ENCODE assay signal across 1 cellular context in the genomic region with DNA sequence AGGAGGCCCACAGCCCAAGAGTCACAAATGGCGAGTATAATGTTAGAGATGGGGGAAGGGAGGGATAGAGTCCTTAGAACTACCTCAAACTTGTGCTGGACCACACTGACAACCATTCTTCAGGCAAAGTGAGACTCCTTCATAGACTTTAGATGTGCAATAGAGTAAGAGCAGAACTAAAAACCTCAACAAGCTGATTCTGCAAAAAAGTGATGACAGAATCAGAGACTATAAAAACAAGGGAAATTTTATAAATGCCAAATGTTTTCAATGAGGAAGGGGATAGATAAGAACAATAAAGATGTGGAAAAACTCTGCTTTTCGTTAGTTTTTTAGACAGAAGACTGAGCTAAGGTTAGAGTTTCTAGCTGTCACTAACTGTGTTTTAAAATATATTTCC.
TF ChIP-seq lines count a peak whose summit lies in the region.

No MANE protein-coding gene starts in this region.

TF ChIP-seq in endothelial cell of umbilical vein, 7 proteins besides CTCF, POLR2A, EP300 and RAD21:
- TF ChIP-seq MYC (IDR thresholded peaks at IDR 0.05; ENCODE audit: low read depth, low read length): no peak
- no peak for TF ChIP-seq FOS (IDR thresholded peaks at IDR 0.05; ENCODE audit: borderline replicate concordance, insufficient read depth, low read length)
- TF ChIP-seq GATA2 (IDR thresholded peaks at IDR 0.05; ENCODE audit: insufficient read depth, insufficient read length, low read depth, low read length): no peak
- TF ChIP-seq EZH2 (IDR thresholded peaks at IDR 0.05; ENCODE audit: borderline replicate concordance, low read depth, low read length, severe bottlenecking): no peak
- no peak for TF ChIP-seq JUN (IDR thresholded peaks at IDR 0.05; ENCODE audit: borderline replicate concordance, insufficient read depth, insufficient read length, low read depth)
- TF ChIP-seq POLR2AphosphoS5 (IDR thresholded peaks at IDR 0.05; ENCODE audit: insufficient read depth, low read depth, low read length): no peak
- TF ChIP-seq, protein P1, sequence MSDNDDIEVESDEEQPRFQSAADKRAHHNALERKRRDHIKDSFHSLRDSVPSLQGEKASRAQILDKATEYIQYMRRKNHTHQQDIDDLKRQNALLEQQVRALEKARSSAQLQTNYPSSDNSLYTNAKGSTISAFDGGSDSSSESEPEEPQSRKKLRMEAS (IDR thresholded peaks at IDR 0.05; ENCODE audit: insufficient read depth, insufficient read length): no peak
